22 cellular contexts compared by ENCODE assay signal in the genomic region with DNA sequence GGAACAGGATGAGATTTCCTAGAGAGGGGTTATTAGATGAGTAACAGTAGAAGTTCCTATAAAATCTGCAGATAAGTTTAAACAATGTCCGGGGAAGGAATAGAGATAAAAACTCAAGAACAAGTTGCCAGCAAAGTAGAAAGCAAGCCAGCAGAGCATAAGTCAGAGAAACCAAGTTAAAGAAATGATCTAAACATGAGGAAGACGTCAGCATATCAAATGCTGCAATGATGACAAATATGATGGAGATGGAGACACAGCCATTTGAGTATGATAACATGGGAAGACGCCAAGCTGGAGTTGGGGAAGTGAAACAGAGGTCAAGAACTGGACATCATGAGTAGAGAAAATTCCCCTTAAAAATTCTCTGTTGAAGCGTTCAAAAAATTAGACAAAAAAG.
"Had no signal": no experiment of that assay in that cellular context is flagged by ENCODE, and none has a peak within 500 bp of the region (broad histone marks: within the 10 kb centered on the region; RNA-seq: fewer than 3 reads in every experiment).

No MANE protein-coding gene starts in this region.

- H3K27me3 ChIP-seq: hepatocyte, neural progenitor cell, ovary, right atrium auricular region, sigmoid colon, uterus had no signal

- H3K27ac Mint-ChIP-seq: natural killer cell treated with Interleukin-12 subunit alpha and Interleukin-12 subunit beta and Interleukin-15 and Interleukin-18, amount 100 ng/mL, for 72 hours; neural progenitor cell; type B pancreatic cell had no signal

- ATAC-seq: esophagus mucosa; left colon; left ventricle myocardium superior; natural killer cell treated with Interleukin-12 subunit alpha and Interleukin-12 subunit beta and Interleukin-15 and Interleukin-18, amount 100 ng/mL, for 72 hours had no signal

- H3K4me2 ChIP-seq: hepatocyte, neural progenitor cell had no signal

- H3K9me3 Mint-ChIP-seq: neural progenitor cell, type B pancreatic cell had no signal

- H3K4me3 Mint-ChIP-seq: natural killer cell treated with Interleukin-12 subunit alpha and Interleukin-12 subunit beta and Interleukin-15 and Interleukin-18, amount 100 ng/mL, for 72 hours; neural progenitor cell; type B pancreatic cell had no signal

- H3K9ac ChIP-seq: neural progenitor cell had no signal

- H3K36me3 Mint-ChIP-seq: neural progenitor cell, type B pancreatic cell had no signal

- H3K9me3 ChIP-seq: ovary, right atrium auricular region, sigmoid colon, uterus had no signal

- H2AFZ ChIP-seq: hepatocyte, neural progenitor cell had no signal

- H3K27me3 Mint-ChIP-seq: natural killer cell treated with Interleukin-12 subunit alpha and Interleukin-12 subunit beta and Interleukin-15 and Interleukin-18, amount 100 ng/mL, for 72 hours; type B pancreatic cell had no signal

- DNase-seq: effector memory CD4-positive, alpha-beta T cell; foreskin melanocyte; head of caudate nucleus; left colon; left ventricle myocardium superior; mesenchymal stem cell; midbrain; nucleus accumbens; ovary; sigmoid colon; small intestine; stimulated activated CD4-positive, alpha-beta T cell treated with anti-CD3 and anti-CD28 coated beads, Interleukin-12 subunit alpha, Interleukin-12 subunit beta, amount 100 ng/mL, for 4 hours; stimulated activated naive CD4-positive, alpha-beta T cell treated with Interleukin-2 at 50 U/mL for 16 hours; uterus had no signal

- H3K36me3 ChIP-seq: neural progenitor cell, ovary, right atrium auricular region, sigmoid colon, uterus had no signal

- H3K4me1 ChIP-seq: right atrium auricular region, sigmoid colon, uterus had no signal

- H3K27ac ChIP-seq: coronary artery, hepatocyte, neural progenitor cell, ovary, right atrium auricular region, sigmoid colon, uterus had no signal

- H3K4me3 ChIP-seq: coronary artery, hepatocyte, lung, neural progenitor cell, ovary, right atrium auricular region, sigmoid colon, uterus had no signal

- H3K79me2 ChIP-seq: hepatocyte had no signal
